16 cellular contexts compared by ENCODE assay signal in genomic region chr11:115676206-115676605, GRCh38.
DNase-seq lines count a peak whose midpoint lies in the region; ATAC-seq and FAIRE-seq lines count a peak whose summit lies in the region.
"Had no signal": no experiment of that assay in that cellular context is flagged by ENCODE, and none has a peak within 500 bp of the region (broad histone marks: within the 10 kb centered on the region; RNA-seq: fewer than 3 reads in every experiment).

No MANE protein-coding gene starts in this region.

- ATAC-seq in HG03097 (IDR thresholded peaks at IDR 0.05; ENCODE audit: low FRiP score, unreplicated experiment) (no peak), GM21528 (IDR thresholded peaks at IDR 0.05; ENCODE audit: low FRiP score, unreplicated experiment) (no peak)
- ATAC-seq: lower lobe of right lung had no signal

- intact Hi-C loops in posterior vena cava (cut with DNase I) = no loop called here

- DNase-seq in COR-L47 (lab: John Stamatoyannopoulos, UW) = peak; percentile 55
- DNase-seq in HTR-8/SVneo (ENCODE audit: insufficient read length, low spot score) = no peak
- peak; percentile 91 for DNase-seq in NCI-H69 (lab: John Stamatoyannopoulos, UW)
- DNase-seq in kidney tubule cell (ENCODE audit: low spot score) = peak; percentile 13
- no peak for DNase-seq in H4 (ENCODE audit: low spot score)
- no peak for DNase-seq in posterior vena cava (ENCODE audit: low spot score)
- DNase-seq: activated CD4-positive, alpha-beta memory T cell treated with anti-CD3 and anti-CD28 coated beads for 36 hours; Calu3; KG1; lower lobe of right lung; NCI-H1930; OCI-M1; stimulated activated CD4-positive, alpha-beta T cell treated with anti-CD3 and anti-CD28 coated beads, Interleukin-4, amount 100 ng/mL, for 4 hours; tibial artery had no signal

- peak; percentile 48 for FAIRE-seq in HTR-8/SVneo (lab: Jason Lieb, UNC)

Comparison
In these comparisons a context has a peak if more than half of its experiments do, and no peak if none do; other contexts are left out.
1. DNase-seq: peak in COR-L47 (single experiment), NCI-H69 (single experiment) and kidney tubule cell (single experiment); none in HTR-8/SVneo (single experiment), H4 (single experiment) and posterior vena cava (single experiment).